ENCODE assay signal across 1 cellular context in the genomic region with DNA sequence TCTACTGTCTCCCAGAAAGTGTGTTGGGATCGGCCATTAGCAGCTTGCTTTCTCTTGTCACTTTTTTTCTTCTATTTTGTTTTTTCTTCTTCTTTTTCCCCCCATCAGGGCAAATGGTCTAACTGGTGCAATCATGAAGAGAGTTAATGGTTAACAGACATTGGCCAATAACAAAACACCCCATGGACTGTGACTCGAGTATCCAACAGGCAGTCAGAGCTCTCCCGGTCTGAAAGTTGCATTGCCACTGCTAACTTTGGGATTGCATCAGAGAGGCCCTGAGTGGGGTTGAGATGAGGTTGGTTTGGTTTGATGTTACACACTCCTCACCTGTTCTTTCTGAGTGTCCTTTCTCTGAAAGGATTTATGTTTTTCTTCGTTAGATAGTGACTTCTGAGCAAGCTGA.
TF ChIP-seq lines count a peak whose summit lies in the region.

No MANE protein-coding gene starts in this region.

TF ChIP-seq in endothelial cell of umbilical vein, 7 proteins besides CTCF, POLR2A, EP300 and RAD21:
- TF ChIP-seq FOS (IDR thresholded peaks at IDR 0.05; ENCODE audit: borderline replicate concordance, insufficient read depth, low read length), result no peak
- TF ChIP-seq EZH2 (IDR thresholded peaks at IDR 0.05; ENCODE audit: borderline replicate concordance, low read depth, low read length, severe bottlenecking), result no peak
- TF ChIP-seq MYC (IDR thresholded peaks at IDR 0.05; ENCODE audit: low read depth, low read length), result no peak
- no peak for TF ChIP-seq JUN (IDR thresholded peaks at IDR 0.05; ENCODE audit: borderline replicate concordance, insufficient read depth, insufficient read length, low read depth)
- TF ChIP-seq POLR2AphosphoS5 (IDR thresholded peaks at IDR 0.05; ENCODE audit: insufficient read depth, low read depth, low read length), result no peak
- TF ChIP-seq GATA2 (IDR thresholded peaks at IDR 0.05; ENCODE audit: insufficient read depth, insufficient read length, low read depth, low read length), result no peak
- TF ChIP-seq, protein P1, sequence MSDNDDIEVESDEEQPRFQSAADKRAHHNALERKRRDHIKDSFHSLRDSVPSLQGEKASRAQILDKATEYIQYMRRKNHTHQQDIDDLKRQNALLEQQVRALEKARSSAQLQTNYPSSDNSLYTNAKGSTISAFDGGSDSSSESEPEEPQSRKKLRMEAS (IDR thresholded peaks at IDR 0.05; ENCODE audit: insufficient read depth, insufficient read length), result no peak
